ENCODE assay signal across 22 cellular contexts in genomic region chr5:107868994-107869393, GRCh38.
A peak's percentile ranks its signal among the peaks of the same experiment; 100 is the strongest.
DNase-seq lines count a peak whose midpoint lies in the region; ATAC-seq and TF ChIP-seq lines count a peak whose summit lies in the region.
"Had no signal": no experiment of that assay in that cellular context is flagged by ENCODE, and none has a peak within 500 bp of the region (broad histone marks: within the 10 kb centered on the region; RNA-seq: fewer than 3 reads in every experiment).

No MANE protein-coding gene starts in this region.

- WGBS in endodermal cell (ENCODE audit: insufficient coverage in 1 of 2, insufficient read length in 1 of 2), 2 experiments: 83 to 84% methylated on average over 4 to 6 of the region's 6 CpGs
- 87 to 89% (median 87%) methylated on average over 6 of the region's 6 CpGs for WGBS in psoas muscle, 3 donors

- H3K27ac ChIP-seq in GM23338 (ENCODE audit: low read depth) (no peak overlapping the region), PC-9 (0 out of 2 replicates have a peak overlapping the region, but pooled peaks have one; percentile 48), endodermal cell (ENCODE audit: low read depth, low read length) (no peak overlapping the region), osteoblast (ENCODE audit: low read depth, low read length) (peak overlapping the region; percentile 52), psoas muscle (no peak overlapping the region)
- H3K27ac ChIP-seq: RWPE1, suprapubic skin, upper lobe of right lung had no signal

- no peak for TF ChIP-seq CTCF in GM23338 (conservative IDR thresholded peaks at IDR 0.05; ENCODE audit: low read depth in 2 of 2)
- no peak for TF ChIP-seq CTCF in PC-9 (conservative IDR thresholded peaks at IDR 0.05)
- peak; percentile 64 for TF ChIP-seq CTCF in endodermal cell (conservative IDR thresholded peaks at IDR 0.05)
- no peak for TF ChIP-seq CTCF in osteoblast (IDR thresholded peaks at IDR 0.05; ENCODE audit: extremely low read depth, low read depth, low read length)
- TF ChIP-seq CTCF in psoas muscle (IDR thresholded peaks at IDR 0.05): no peak

- no TSS peak for BruUV-seq in PC-9 (replicated peaks; lab: Mats Ljungman, UMichigan)

- H3K4me1 Mint-ChIP-seq in GM23338 (peaks cover 38% of the 10 kb centered on the region), endodermal cell (peaks cover 31% of the 10 kb centered on the region)
- H3K4me1 Mint-ChIP-seq: IgD-negative memory B cell; stimulated activated naive B cell treated with anti-CD40 and anti-IgM and Interleukin-4, amounts not matched to agents 10 μg/mL and 1 μg/mL and 100 μg/mL, for 72 hours had no signal

- H3K27me3 ChIP-seq in GM23338 (ENCODE audit: insufficient read depth) (no peaks in the 10 kb centered on the region), PC-9 (ENCODE audit: insufficient read depth, low read depth) (no peaks in the 10 kb centered on the region), endodermal cell (ENCODE audit: control insufficient read depth, insufficient read depth, low read length, poor library complexity, severe bottlenecking) (no peaks in the 10 kb centered on the region), osteoblast (ENCODE audit: insufficient read depth, low read length) (no peaks in the 10 kb centered on the region), psoas muscle (ENCODE audit: insufficient read depth in 3 of 3, low read length in 2 of 3) (no peaks in the 10 kb centered on the region)
- H3K27me3 ChIP-seq: suprapubic skin, upper lobe of right lung had no signal

- CTCF ChIA-PET in PC-9 (lab: Charles Lee): no interaction called here

- no peaks in the 10 kb centered on the region for H3K9me3 Mint-ChIP-seq in GM23338
- no peaks in the 10 kb centered on the region for H3K9me3 Mint-ChIP-seq in endodermal cell
- H3K9me3 Mint-ChIP-seq: activated T-cell treated with anti-CD3 and anti-CD28 coated beads, Interleukin-2, amount 50 U/mL, for 24 hours had no signal

- H4K20me1 ChIP-seq in GM23338 (replicated peaks; ENCODE audit: insufficient read depth) (no peaks in the 10 kb centered on the region), PC-9 (ENCODE audit: insufficient read depth) (no peaks in the 10 kb centered on the region), osteoblast (ENCODE audit: insufficient read depth, low read length) (no peaks in the 10 kb centered on the region)

- POLR2A ChIA-PET in PC-9 (lab: Charles Lee; ENCODE audit: unreplicated experiment): interaction anchor here (0.6 kb wide), 1 partner anchor 734 kb away, joined by 3 read pairs; no protein-coding TSS in a partner anchor

- H3K9me2 ChIP-seq in GM23338 (ENCODE audit: insufficient read depth): no peaks in the 10 kb centered on the region; the same call in 1 of the 2 replicates
- no peaks in the 10 kb centered on the region for H3K9me2 ChIP-seq in PC-9 (ENCODE audit: insufficient read depth)

- H3K4me3 Mint-ChIP-seq in GM23338: no peak overlapping the region
- no peak overlapping the region for H3K4me3 Mint-ChIP-seq in endodermal cell
- H3K4me3 Mint-ChIP-seq: activated T-cell treated with anti-CD3 and anti-CD28 coated beads, Interleukin-2, amount 50 U/mL, for 24 hours; IgD-negative memory B cell; neural crest cell; stimulated activated naive B cell treated with anti-CD40 and anti-IgM and Interleukin-4, amounts not matched to agents 10 μg/mL and 1 μg/mL and 100 μg/mL, for 72 hours had no signal

- H3K4me3 ChIP-seq in GM23338: no peak overlapping the region
- H3K4me3 ChIP-seq in PC-9: no peak overlapping the region
- no peak overlapping the region for H3K4me3 ChIP-seq in endodermal cell (ENCODE audit: low read length)
- no peak overlapping the region for H3K4me3 ChIP-seq in osteoblast (ENCODE audit: insufficient read depth, low read length)
- H3K4me3 ChIP-seq in psoas muscle: no peak overlapping the region
- H3K4me3 ChIP-seq: lung, suprapubic skin, upper lobe of right lung had no signal

- ATAC-seq in GM23338 (peak; percentile 52), psoas muscle (no peak)
- ATAC-seq: sciatic nerve; stimulated activated naive B cell treated with anti-CD40 and anti-IgM and Interleukin-4, amounts not matched to agents 10 μg/mL and 1 μg/mL and 100 μg/mL, for 72 hours; upper lobe of right lung had no signal

- H3K27me3 Mint-ChIP-seq in GM23338 (ENCODE audit: insufficient read depth, low read depth, poor library complexity) (peaks cover 2% of the 10 kb centered on the region), endodermal cell (ENCODE audit: insufficient read depth) (no peaks in the 10 kb centered on the region)
- H3K27me3 Mint-ChIP-seq: activated T-cell treated with anti-CD3 and anti-CD28 coated beads, Interleukin-2, amount 50 U/mL, for 24 hours; IgD-negative memory B cell; stimulated activated naive B cell treated with anti-CD40 and anti-IgM and Interleukin-4, amounts not matched to agents 10 μg/mL and 1 μg/mL and 100 μg/mL, for 72 hours had no signal

- H3K27ac Mint-ChIP-seq in GM23338: no peak overlapping the region
- no peak overlapping the region for H3K27ac Mint-ChIP-seq in endodermal cell
- H3K27ac Mint-ChIP-seq: activated T-cell treated with anti-CD3 and anti-CD28 coated beads, Interleukin-2, amount 50 U/mL, for 24 hours; stimulated activated naive B cell treated with anti-CD40 and anti-IgM and Interleukin-4, amounts not matched to agents 10 μg/mL and 1 μg/mL and 100 μg/mL, for 72 hours had no signal

- H3K36me3 ChIP-seq in GM23338 (ENCODE audit: insufficient read depth) (no peaks in the 10 kb centered on the region), PC-9 (ENCODE audit: low read depth) (no peaks in the 10 kb centered on the region), endodermal cell (ENCODE audit: control insufficient read depth, insufficient read depth, low read length) (no peaks in the 10 kb centered on the region), osteoblast (ENCODE audit: insufficient read depth, low read length) (no peaks in the 10 kb centered on the region), psoas muscle (ENCODE audit: insufficient read depth in 1 of 2, low read depth in 1 of 2) (no peaks in the 10 kb centered on the region)
- H3K36me3 ChIP-seq: suprapubic skin, upper lobe of right lung had no signal

- no peaks in the 10 kb centered on the region for H3F3A ChIP-seq in GM23338 (replicated peaks; ENCODE audit: low read depth)
- H3F3A ChIP-seq in PC-9 (ENCODE audit: insufficient read depth, low read depth): peaks cover 13% of the 10 kb centered on the region; the same call in 1 of the 2 replicates

- H3K9me3 ChIP-seq in PC-9 (ENCODE audit: insufficient read depth, low read depth) (no peaks in the 10 kb centered on the region), endodermal cell (ENCODE audit: control insufficient read depth, low read length) (no peaks in the 10 kb centered on the region), osteoblast (ENCODE audit: low read depth, low read length) (no peaks in the 10 kb centered on the region), psoas muscle (no peaks in the 10 kb centered on the region)
- H3K9me3 ChIP-seq: suprapubic skin, upper lobe of right lung had no signal

- H3K4me1 ChIP-seq in GM23338 (ENCODE audit: insufficient read depth) (peaks cover 13% of the 10 kb centered on the region), PC-9 (replicated peaks; ENCODE audit: insufficient read depth) (peaks cover 15% of the 10 kb centered on the region), endodermal cell (ENCODE audit: control insufficient read depth, insufficient read depth, low read length) (no peaks in the 10 kb centered on the region), osteoblast (ENCODE audit: insufficient read depth, low read length) (peaks cover 14% of the 10 kb centered on the region), psoas muscle (no peaks in the 10 kb centered on the region)
- H3K4me1 ChIP-seq: suprapubic skin, upper lobe of right lung had no signal

- peak; percentile 22 for DNase-seq in GM23338 (ENCODE audit: low spot score)
- DNase-seq in PC-9: no peak
- peak; percentile 80 for DNase-seq in endodermal cell
- no peak for DNase-seq in osteoblast (ENCODE audit: insufficient read length, low spot score, missing footprints)
- DNase-seq in midbrain (lab: John Stamatoyannopoulos, UW): no peak
- DNase-seq in psoas muscle: no peak
- no peak for DNase-seq in stimulated activated CD4-positive, alpha-beta T cell treated with anti-CD3 and anti-CD28 coated beads, Interleukin-4, amount 100 ng/mL, for 1 hour
- DNase-seq: activated gamma-delta T cell; activated T-cell treated with anti-CD3 and anti-CD28 coated beads, Interleukin-2, amount 50 U/mL, for 24 hours; NCI-H1105; NCI-H2029 treated with DMSO at 0.1 percent for 48 hours; NCI-H446; NCI-H82; stimulated activated naive B cell treated with anti-CD40 and anti-IgM and Interleukin-4, amounts not matched to agents 10 μg/mL and 1 μg/mL and 100 μg/mL, for 72 hours; T-helper 2 cell; upper lobe of right lung had no signal

- intact Hi-C loops in PC-9 (cut with micrococcal nuclease; ENCODE audit: unreplicated experiment): no loop called here
- intact Hi-C loops in psoas muscle (cut with DNase I): no loop called here

- H3K4me2 ChIP-seq in GM23338 (no peak overlapping the region), PC-9 (peak overlapping the region; percentile 46), osteoblast (ENCODE audit: insufficient read depth, low read length) (peak overlapping the region; percentile 37)

- H3K9ac ChIP-seq in endodermal cell (ENCODE audit: extremely low read depth, low read length, poor library complexity, severe bottlenecking): no peak overlapping the region

- H2AFZ ChIP-seq in GM23338 (peak overlapping the region; percentile 44), PC-9 (no peak overlapping the region), osteoblast (ENCODE audit: low read length) (no peak overlapping the region)

- H3K36me3 Mint-ChIP-seq in GM23338 (ENCODE audit: low read depth) (no peaks in the 10 kb centered on the region), endodermal cell (ENCODE audit: low read depth) (no peaks in the 10 kb centered on the region)

- H3K79me2 ChIP-seq in GM23338 (replicated peaks; ENCODE audit: insufficient read depth) (no peaks in the 10 kb centered on the region), PC-9 (ENCODE audit: low read depth) (no peaks in the 10 kb centered on the region), osteoblast (ENCODE audit: insufficient read depth, low read length) (no peaks in the 10 kb centered on the region)

Comparison
In these comparisons a context has a peak if more than half of its experiments do, and no peak if none do; other contexts are left out.
1. DNase-seq: peak in GM23338 (single experiment) and endodermal cell (single experiment); none in PC-9 (0 of 2), osteoblast (single experiment), midbrain (single experiment), psoas muscle (0 of 2) and stimulated activated CD4-positive, alpha-beta T cell treated with anti-CD3 and anti-CD28 coated beads, Interleukin-4, amount 100 ng/mL, for 1 hour (single experiment).
2. H3K27ac ChIP-seq: peak in PC-9 (single experiment) and osteoblast (single experiment); none in GM23338 (single experiment), endodermal cell (single experiment) and psoas muscle (single experiment).